ENCODE assay signal across 1 cellular context in the genomic region with DNA sequence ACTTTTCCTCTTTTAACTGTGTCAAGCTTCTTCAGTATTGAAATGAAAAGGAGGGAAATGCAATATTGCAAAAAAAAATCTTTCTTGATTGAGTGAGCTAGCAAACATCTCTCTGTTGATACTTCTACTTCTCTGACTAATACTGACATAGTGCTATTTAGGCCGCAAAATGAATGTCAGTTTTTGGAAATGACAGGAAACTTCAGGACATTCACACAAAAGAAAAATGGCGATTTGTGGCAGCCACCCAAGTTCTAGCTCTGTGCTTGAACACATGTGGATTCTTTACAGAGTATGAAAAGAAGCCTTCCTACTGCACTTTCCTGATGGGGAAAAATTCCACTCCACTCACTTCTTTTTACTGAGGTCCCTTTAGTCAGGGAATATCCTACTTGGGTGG.
TF ChIP-seq lines count a peak whose summit lies in the region.

No MANE protein-coding gene starts in this region.

TF ChIP-seq in GM23338, 12 proteins besides CTCF, POLR2A, EP300 and RAD21 (continued from another document):
- TF ChIP-seq, protein P1, sequence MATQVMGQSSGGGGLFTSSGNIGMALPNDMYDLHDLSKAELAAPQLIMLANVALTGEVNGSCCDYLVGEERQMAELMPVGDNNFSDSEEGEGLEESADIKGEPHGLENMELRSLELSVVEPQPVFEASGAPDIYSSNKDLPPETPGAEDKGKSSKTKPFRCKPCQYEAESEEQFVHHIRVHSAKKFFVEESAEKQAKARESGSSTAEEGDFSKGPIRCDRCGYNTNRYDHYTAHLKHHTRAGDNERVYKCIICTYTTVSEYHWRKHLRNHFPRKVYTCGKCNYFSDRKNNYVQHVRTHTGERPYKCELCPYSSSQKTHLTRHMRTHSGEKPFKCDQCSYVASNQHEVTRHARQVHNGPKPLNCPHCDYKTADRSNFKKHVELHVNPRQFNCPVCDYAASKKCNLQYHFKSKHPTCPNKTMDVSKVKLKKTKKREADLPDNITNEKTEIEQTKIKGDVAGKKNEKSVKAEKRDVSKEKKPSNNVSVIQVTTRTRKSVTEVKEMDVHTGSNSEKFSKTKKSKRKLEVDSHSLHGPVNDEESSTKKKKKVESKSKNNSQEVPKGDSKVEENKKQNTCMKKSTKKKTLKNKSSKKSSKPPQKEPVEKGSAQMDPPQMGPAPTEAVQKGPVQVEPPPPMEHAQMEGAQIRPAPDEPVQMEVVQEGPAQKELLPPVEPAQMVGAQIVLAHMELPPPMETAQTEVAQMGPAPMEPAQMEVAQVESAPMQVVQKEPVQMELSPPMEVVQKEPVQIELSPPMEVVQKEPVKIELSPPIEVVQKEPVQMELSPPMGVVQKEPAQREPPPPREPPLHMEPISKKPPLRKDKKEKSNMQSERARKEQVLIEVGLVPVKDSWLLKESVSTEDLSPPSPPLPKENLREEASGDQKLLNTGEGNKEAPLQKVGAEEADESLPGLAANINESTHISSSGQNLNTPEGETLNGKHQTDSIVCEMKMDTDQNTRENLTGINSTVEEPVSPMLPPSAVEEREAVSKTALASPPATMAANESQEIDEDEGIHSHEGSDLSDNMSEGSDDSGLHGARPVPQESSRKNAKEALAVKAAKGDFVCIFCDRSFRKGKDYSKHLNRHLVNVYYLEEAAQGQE (IDR thresholded peaks at IDR 0.05; ENCODE audit: unreplicated experiment): no peak
